7 cellular contexts compared by ENCODE assay signal in genomic region chr6:169317441-169318202, GRCh38.
"Had no signal": no experiment of that assay in that cellular context is flagged by ENCODE, and none has a peak within 500 bp of the region (broad histone marks: within the 10 kb centered on the region; RNA-seq: fewer than 3 reads in every experiment).

No MANE protein-coding gene starts in this region.

- H2AFZ ChIP-seq: GM23338 had no signal

- FAIRE-seq: H1, H54, HTR-8/SVneo, K562 had no signal

- ATAC-seq: GM23338, K562 had no signal

- DNase-seq: H9, HCEC 1CT had no signal

- H3K4me3 ChIP-seq: GM23338, K562 had no signal

- H3K4me2 ChIP-seq: GM23338 had no signal
